Comparison of ENCODE assay signal across 36 cellular contexts in the genomic region with DNA sequence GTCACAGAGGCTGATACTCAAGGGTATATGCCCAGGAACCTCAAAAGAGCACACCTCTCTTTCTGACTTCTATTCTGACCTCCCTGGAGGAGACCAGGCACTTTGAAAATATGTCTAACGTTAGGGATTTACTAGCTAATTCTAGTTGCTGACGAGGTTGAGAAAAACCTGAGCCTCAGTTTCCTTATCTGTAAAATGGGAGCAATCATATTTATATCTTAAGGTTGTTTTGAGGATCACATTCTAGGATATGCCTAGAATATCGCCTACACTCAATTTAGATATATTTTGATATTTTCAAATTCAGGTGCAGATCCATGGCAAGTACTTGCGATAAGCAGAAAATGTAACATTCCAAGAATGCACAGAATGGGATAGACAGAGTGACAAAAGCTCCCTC.
"Had no signal": no experiment of that assay in that cellular context is flagged by ENCODE, and none has a peak within 500 bp of the region (broad histone marks: within the 10 kb centered on the region; RNA-seq: fewer than 3 reads in every experiment).

No MANE protein-coding gene starts in this region.

- H3K36me3 ChIP-seq: MG63 had no signal

- DNase-seq: Karpas-422, Kasumi-1, MG63, MM.1S, MV-4-11, NCI-H1048, NCI-H1092, NCI-H1092 treated with DMSO at 0.1 percent for 48 hours, NCI-H1105, NCI-H1105 treated with DMSO at 0.1 percent for 48 hours, NCI-H1417, NCI-H1417 treated with DMSO at 0.1 percent for 48 hours, NCI-H1436, NCI-H1436 treated with DMSO at 0.1 percent for 48 hours, NCI-H146, NCI-H1694, NCI-H1694 treated with DMSO at 0.1 percent for 48 hours, NCI-H187, NCI-H187 treated with DMSO at 0.1 percent for 48 hours, NCI-H1930, NCI-H2029, NCI-H2029 treated with DMSO at 0.1 percent for 48 hours, NCI-H2081, NCI-H2081 treated with DMSO at 0.1 percent for 48 hours, NCI-H2107, NCI-H2171, NCI-H2171 treated with DMSO at 0.1 percent for 48 hours, NCI-H2227 treated with DMSO at 0.1 percent for 48 hours, NCI-H226, NCI-H345, NCI-H446, NCI-H446 treated with DMSO at 0.1 percent for 48 hours, NCI-H510A, NCI-H510A treated with DMSO at 0.1 percent for 48 hours, NCI-H524, NCI-H524 treated with DMSO at 0.1 percent for 48 hours had no signal

- H3K9me3 ChIP-seq: MG63 had no signal

- H3K4me3 ChIP-seq: MG63 had no signal
